In genomic region chr17:78748730-78749317, GRCh38 we compare ENCODE assay signal across 8 cellular contexts. TPM values are rescaled to one million over a fixed set of nuclear protein-coding genes. Genes with fewer than 3 reads are reported as not detected.
DNase-seq lines count a peak whose midpoint lies in the region; ATAC-seq lines count a peak whose summit lies in the region.

No MANE protein-coding gene starts in this region.

- H3K27ac Mint-ChIP-seq in activated T-cell treated with anti-CD3 and anti-CD28 coated beads, Interleukin-2, amount 50 U/mL, for 72 hours, result peak overlapping the region; percentile 84

- intact Hi-C loops in Right ventricle myocardium inferior (cut with DNase I), result loop anchor here (5.0 kb wide), 2 partner anchors 42 to 252 kb away; no protein-coding TSS in a partner anchor

- H3K4me1 Mint-ChIP-seq in activated T-cell treated with anti-CD3 and anti-CD28 coated beads, Interleukin-2, amount 50 U/mL, for 72 hours (ENCODE audit: low read depth), result peaks cover 97% of the 10 kb centered on the region

- no peaks in the 10 kb centered on the region for H3K27me3 Mint-ChIP-seq in activated T-cell treated with anti-CD3 and anti-CD28 coated beads, Interleukin-2, amount 50 U/mL, for 72 hours (ENCODE audit: low read depth)

- ATAC-seq in GM21423 (IDR thresholded peaks at IDR 0.05; ENCODE audit: unreplicated experiment), result peak; percentile 51
- peak; percentile 82 to 83 for ATAC-seq in activated T-cell treated with anti-CD3 and anti-CD28 coated beads, Interleukin-2, amount 50 U/mL, for 72 hours (replicated peaks in 1 of 2)
- ATAC-seq in Right ventricle myocardium inferior, result peak; percentile 75

- H3K36me3 Mint-ChIP-seq in activated T-cell treated with anti-CD3 and anti-CD28 coated beads, Interleukin-2, amount 50 U/mL, for 72 hours (ENCODE audit: insufficient read depth in 2 of 2), result peaks cover 1 to 4% of the 10 kb centered on the region in 2 donors

- peak overlapping the region; percentile 80 to 83 for H3K4me3 Mint-ChIP-seq in activated T-cell treated with anti-CD3 and anti-CD28 coated beads, Interleukin-2, amount 50 U/mL, for 72 hours

- H3K9me3 Mint-ChIP-seq in activated T-cell treated with anti-CD3 and anti-CD28 coated beads, Interleukin-2, amount 50 U/mL, for 72 hours, result no peaks in the 10 kb centered on the region

- peak; percentile 97 for DNase-seq in NOMO-1 treated with dmso at 0.1 percent for 144 hours (lab: John Stamatoyannopoulos, UW; ENCODE audit: unreplicated experiment)
- peak; percentile 80 to 86 for DNase-seq in activated T-cell treated with anti-CD3 and anti-CD28 coated beads, Interleukin-2, amount 50 U/mL, for 72 hours
- peak; percentile 88 for DNase-seq in Right ventricle myocardium inferior (ENCODE audit: missing footprints)
- peak; percentile 62 for DNase-seq in stimulated activated CD4-positive, alpha-beta T cell treated with anti-CD3 and anti-CD28 coated beads, Interleukin-2, amount 100 ng/mL, for 4 hours (ENCODE audit: low read depth)
- no peak for DNase-seq in HK-2 (ENCODE audit: unreplicated experiment)
- DNase-seq in inferior parietal cortex (ENCODE audit: extremely low spot score), result no peak
- DNase-seq in iPS-NIHi11 (ENCODE audit: low spot score), result no peak

RNA-seq across cellular contexts. Expression of gene CYTH1, which starts 33.2 kb away (rescaled TPM):
- 100 to 1,000 TPM; 163 to 204 TPM for total RNA-seq in activated T-cell treated with anti-CD3 and anti-CD28 coated beads, Interleukin-2, amount 50 U/mL, for 72 hours
- 34.0 TPM for total RNA-seq in Right ventricle myocardium inferior

Comparison
In these comparisons a context has a peak if more than half of its experiments do, and no peak if none do; other contexts are left out.
1. DNase-seq: peak in NOMO-1 treated with dmso at 0.1 percent for 144 hours (single experiment), activated T-cell treated with anti-CD3 and anti-CD28 coated beads, Interleukin-2, amount 50 U/mL, for 72 hours (2 of 2), Right ventricle myocardium inferior (single experiment) and stimulated activated CD4-positive, alpha-beta T cell treated with anti-CD3 and anti-CD28 coated beads, Interleukin-2, amount 100 ng/mL, for 4 hours (single experiment); none in HK-2 (single experiment), inferior parietal cortex (single experiment) and iPS-NIHi11 (single experiment).
2. Peak in every context shown above with its lines, with median percentiles within 50 percentile points of each other: ATAC-seq.